1 cellular context compared by ENCODE assay signal in the genomic region with DNA sequence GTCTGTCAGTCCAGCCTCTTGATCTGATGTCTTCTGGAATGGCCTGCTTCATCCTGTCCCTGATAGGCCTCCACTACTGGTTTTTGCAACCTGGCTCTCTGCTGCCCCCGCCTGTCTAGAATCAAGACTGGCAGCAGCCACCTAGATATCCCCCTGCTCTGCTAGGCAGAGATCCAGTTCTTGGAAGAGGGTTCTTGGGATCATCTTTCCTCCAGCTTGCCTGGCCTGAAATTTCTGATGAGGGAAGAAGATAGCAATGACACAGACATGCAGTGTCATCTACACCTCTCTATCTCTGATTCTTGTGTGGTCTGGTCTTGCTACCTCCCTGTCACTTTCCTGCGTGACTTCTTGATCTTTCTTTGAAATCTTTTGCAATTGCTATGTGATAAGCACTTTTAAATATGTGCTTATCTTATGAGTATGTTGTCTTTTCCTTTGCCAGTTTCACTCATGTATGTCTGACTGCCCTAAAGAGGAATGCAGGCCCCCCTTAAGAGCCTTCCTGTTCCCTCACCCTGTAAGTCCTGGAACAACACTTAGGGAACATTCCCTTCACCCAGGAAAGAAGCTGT.
A peak's percentile ranks its signal among the peaks of the same experiment; 100 is the strongest.
TF ChIP-seq lines count a peak whose summit lies in the region.

No MANE protein-coding gene starts in this region.

TF ChIP-seq in HepG2, 621 proteins besides CTCF, POLR2A, EP300 and RAD21 (continued from another document and continues in another):
- TF ChIP-seq ARHGAP35 (CRISPR knock-in tag; IDR thresholded peaks at IDR 0.05; ENCODE audit: borderline replicate concordance) (no peak), KLF15 (CRISPR knock-in tag; IDR thresholded peaks at IDR 0.05; ENCODE audit: borderline replicate concordance) (no peak), KLF9 (CRISPR knock-in tag; IDR thresholded peaks at IDR 0.05; ENCODE audit: low read depth) (0 out of 2 replicates have a peak, but pooled peaks have one; percentile 51), XRCC5 (optimal IDR thresholded peaks at IDR 0.05; ENCODE audit: low read length) (peak; percentile 94), ZNF883 (CRISPR knock-in tag; IDR thresholded peaks at IDR 0.05; ENCODE audit: not compliant biosample characterization) (no peak), TAF15 (IDR thresholded peaks at IDR 0.05; ENCODE audit: low read depth, low read length, poor library complexity, severe bottlenecking) (no peak), E2F1 (CRISPR knock-in tag; IDR thresholded peaks at IDR 0.05) (0 out of 2 replicates have a peak, but pooled peaks have one; percentile 24), ZNF350 (CRISPR knock-in tag; IDR thresholded peaks at IDR 0.05; ENCODE audit: borderline replicate concordance, low read depth) (no peak), TRIM22 (IDR thresholded peaks at IDR 0.05) (no peak), ZSCAN5A (CRISPR knock-in tag; IDR thresholded peaks at IDR 0.05; ENCODE audit: borderline replicate concordance) (no peak), THAP11 (CRISPR knock-in tag; IDR thresholded peaks at IDR 0.05) (peak; percentile 71), ZFX (CRISPR knock-in tag; IDR thresholded peaks at IDR 0.05; ENCODE audit: low read depth) (peak; percentile 72), SALL2 (CRISPR knock-in tag; IDR thresholded peaks at IDR 0.05) (no peak), U2AF1 (optimal IDR thresholded peaks at IDR 0.05; ENCODE audit: low read depth, low read length) (no peak), HMGXB4 (CRISPR knock-in tag; IDR thresholded peaks at IDR 0.05; ENCODE audit: borderline replicate concordance in 1 of 2, low read depth in 1 of 2) (peak; percentile 33 to 61; a peak in 1 of 4 replicates), ZKSCAN8 (CRISPR knock-in tag; IDR thresholded peaks at IDR 0.05; ENCODE audit: borderline replicate concordance) (0 out of 2 replicates have a peak, but pooled peaks have one; percentile 56), ZNF749 (CRISPR knock-in tag; IDR thresholded peaks at IDR 0.05; ENCODE audit: borderline replicate concordance) (no peak), KDM5B (CRISPR knock-in tag; IDR thresholded peaks at IDR 0.05; ENCODE audit: borderline replicate concordance) (0 out of 2 replicates have a peak, but pooled peaks have one; percentile 13), MIXL1 (CRISPR knock-in tag; IDR thresholded peaks at IDR 0.05) (0 out of 2 replicates have a peak, but pooled peaks have one; percentile 32), ZKSCAN5 (CRISPR knock-in tag; IDR thresholded peaks at IDR 0.05) (no peak), WIZ (CRISPR knock-in tag; IDR thresholded peaks at IDR 0.05) (no peak), PRPF4 (IDR thresholded peaks at IDR 0.05; ENCODE audit: low read depth, low read length, poor library complexity, severe bottlenecking) (no peak), ZNF891 (CRISPR knock-in tag; IDR thresholded peaks at IDR 0.05) (0 out of 2 replicates have a peak, but pooled peaks have one; percentile 0), ZNF841 (CRISPR knock-in tag; IDR thresholded peaks at IDR 0.05; ENCODE audit: borderline replicate concordance) (no peak), YEATS2 (CRISPR knock-in tag; IDR thresholded peaks at IDR 0.05; ENCODE audit: borderline replicate concordance) (0 out of 2 replicates have a peak, but pooled peaks have one; percentile 26), ISL2 (CRISPR knock-in tag; IDR thresholded peaks at IDR 0.05) (0 out of 2 replicates have a peak, but pooled peaks have one; percentile 29), ZFP1 (CRISPR knock-in tag; IDR thresholded peaks at IDR 0.05) (no peak), SMC3 (IDR thresholded peaks at IDR 0.05; ENCODE audit: low read length) (peak; percentile 96), ZNF557 (CRISPR knock-in tag; IDR thresholded peaks at IDR 0.05) (no peak)
- TF ChIP-seq, protein P1, sequence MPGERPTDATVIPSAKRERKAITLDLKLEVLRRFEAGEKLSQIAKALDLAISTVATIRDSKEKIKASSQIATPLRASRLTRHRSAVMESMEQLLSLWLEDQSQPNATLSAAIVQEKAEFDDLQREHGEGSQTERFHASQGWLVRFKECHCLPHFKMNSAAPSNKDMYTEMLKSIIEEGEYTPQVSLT (CRISPR knock-in tag; IDR thresholded peaks at IDR 0.05; ENCODE audit: borderline replicate concordance, low read depth), result no peak
- TF ChIP-seq, protein P2, sequence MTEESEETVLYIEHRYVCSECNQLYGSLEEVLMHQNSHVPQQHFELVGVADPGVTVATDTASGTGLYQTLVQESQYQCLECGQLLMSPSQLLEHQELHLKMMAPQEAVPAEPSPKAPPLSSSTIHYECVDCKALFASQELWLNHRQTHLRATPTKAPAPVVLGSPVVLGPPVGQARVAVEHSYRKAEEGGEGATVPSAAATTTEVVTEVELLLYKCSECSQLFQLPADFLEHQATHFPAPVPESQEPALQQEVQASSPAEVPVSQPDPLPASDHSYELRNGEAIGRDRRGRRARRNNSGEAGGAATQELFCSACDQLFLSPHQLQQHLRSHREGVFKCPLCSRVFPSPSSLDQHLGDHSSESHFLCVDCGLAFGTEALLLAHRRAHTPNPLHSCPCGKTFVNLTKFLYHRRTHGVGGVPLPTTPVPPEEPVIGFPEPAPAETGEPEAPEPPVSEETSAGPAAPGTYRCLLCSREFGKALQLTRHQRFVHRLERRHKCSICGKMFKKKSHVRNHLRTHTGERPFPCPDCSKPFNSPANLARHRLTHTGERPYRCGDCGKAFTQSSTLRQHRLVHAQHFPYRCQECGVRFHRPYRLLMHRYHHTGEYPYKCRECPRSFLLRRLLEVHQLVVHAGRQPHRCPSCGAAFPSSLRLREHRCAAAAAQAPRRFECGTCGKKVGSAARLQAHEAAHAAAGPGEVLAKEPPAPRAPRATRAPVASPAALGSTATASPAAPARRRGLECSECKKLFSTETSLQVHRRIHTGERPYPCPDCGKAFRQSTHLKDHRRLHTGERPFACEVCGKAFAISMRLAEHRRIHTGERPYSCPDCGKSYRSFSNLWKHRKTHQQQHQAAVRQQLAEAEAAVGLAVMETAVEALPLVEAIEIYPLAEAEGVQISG (CRISPR knock-in tag; IDR thresholded peaks at IDR 0.05), result 0 out of 2 replicates have a peak, but pooled peaks have one; percentile 48
- TF ChIP-seq, protein P3, sequence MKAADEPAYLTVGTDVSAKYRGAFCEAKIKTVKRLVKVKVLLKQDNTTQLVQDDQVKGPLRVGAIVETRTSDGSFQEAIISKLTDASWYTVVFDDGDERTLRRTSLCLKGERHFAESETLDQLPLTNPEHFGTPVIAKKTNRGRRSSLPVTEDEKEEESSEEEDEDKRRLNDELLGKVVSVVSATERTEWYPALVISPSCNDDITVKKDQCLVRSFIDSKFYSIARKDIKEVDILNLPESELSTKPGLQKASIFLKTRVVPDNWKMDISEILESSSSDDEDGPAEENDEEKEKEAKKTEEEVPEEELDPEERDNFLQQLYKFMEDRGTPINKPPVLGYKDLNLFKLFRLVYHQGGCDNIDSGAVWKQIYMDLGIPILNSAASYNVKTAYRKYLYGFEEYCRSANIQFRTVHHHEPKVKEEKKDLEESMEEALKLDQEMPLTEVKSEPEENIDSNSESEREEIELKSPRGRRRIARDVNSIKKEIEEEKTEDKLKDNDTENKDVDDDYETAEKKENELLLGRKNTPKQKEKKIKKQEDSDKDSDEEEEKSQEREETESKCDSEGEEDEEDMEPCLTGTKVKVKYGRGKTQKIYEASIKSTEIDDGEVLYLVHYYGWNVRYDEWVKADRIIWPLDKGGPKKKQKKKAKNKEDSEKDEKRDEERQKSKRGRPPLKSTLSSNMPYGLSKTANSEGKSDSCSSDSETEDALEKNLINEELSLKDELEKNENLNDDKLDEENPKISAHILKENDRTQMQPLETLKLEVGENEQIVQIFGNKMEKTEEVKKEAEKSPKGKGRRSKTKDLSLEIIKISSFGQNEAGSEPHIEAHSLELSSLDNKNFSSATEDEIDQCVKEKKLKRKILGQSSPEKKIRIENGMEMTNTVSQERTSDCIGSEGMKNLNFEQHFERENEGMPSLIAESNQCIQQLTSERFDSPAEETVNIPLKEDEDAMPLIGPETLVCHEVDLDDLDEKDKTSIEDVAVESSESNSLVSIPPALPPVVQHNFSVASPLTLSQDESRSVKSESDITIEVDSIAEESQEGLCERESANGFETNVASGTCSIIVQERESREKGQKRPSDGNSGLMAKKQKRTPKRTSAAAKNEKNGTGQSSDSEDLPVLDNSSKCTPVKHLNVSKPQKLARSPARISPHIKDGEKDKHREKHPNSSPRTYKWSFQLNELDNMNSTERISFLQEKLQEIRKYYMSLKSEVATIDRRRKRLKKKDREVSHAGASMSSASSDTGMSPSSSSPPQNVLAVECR (CRISPR knock-in tag; IDR thresholded peaks at IDR 0.05; ENCODE audit: borderline replicate concordance), result no peak
- TF ChIP-seq, protein P4, sequence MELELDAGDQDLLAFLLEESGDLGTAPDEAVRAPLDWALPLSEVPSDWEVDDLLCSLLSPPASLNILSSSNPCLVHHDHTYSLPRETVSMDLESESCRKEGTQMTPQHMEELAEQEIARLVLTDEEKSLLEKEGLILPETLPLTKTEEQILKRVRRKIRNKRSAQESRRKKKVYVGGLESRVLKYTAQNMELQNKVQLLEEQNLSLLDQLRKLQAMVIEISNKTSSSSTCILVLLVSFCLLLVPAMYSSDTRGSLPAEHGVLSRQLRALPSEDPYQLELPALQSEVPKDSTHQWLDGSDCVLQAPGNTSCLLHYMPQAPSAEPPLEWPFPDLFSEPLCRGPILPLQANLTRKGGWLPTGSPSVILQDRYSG (CRISPR knock-in tag; IDR thresholded peaks at IDR 0.05), result no peak
- TF ChIP-seq, protein P5, sequence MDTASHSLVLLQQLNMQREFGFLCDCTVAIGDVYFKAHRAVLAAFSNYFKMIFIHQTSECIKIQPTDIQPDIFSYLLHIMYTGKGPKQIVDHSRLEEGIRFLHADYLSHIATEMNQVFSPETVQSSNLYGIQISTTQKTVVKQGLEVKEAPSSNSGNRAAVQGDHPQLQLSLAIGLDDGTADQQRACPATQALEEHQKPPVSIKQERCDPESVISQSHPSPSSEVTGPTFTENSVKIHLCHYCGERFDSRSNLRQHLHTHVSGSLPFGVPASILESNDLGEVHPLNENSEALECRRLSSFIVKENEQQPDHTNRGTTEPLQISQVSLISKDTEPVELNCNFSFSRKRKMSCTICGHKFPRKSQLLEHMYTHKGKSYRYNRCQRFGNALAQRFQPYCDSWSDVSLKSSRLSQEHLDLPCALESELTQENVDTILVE (CRISPR knock-in tag; IDR thresholded peaks at IDR 0.05), result no peak
